In genomic region chr9:112379177-112380101, GRCh38 we compare ENCODE assay signal across 8 cellular contexts. TPM values are rescaled to one million over a fixed set of nuclear protein-coding genes. Genes with fewer than 3 reads are reported as not detected.
DNase-seq lines count a peak whose midpoint lies in the region; ATAC-seq and TF ChIP-seq lines count a peak whose summit lies in the region.

No MANE protein-coding gene starts in this region.

- peaks cover 8% of the 10 kb centered on the region for H3F3A ChIP-seq in SK-N-SH (replicated peaks; ENCODE audit: insufficient read depth)

- H4K20me1 ChIP-seq in SK-N-SH (ENCODE audit: insufficient read depth) (no peaks in the 10 kb centered on the region), osteoblast (ENCODE audit: insufficient read depth, low read length) (peaks cover 5% of the 10 kb centered on the region)

- H3K4me2 ChIP-seq in SK-N-SH (peak overlapping the region; percentile 95), osteoblast (ENCODE audit: insufficient read depth, low read length) (peak overlapping the region; percentile 87)

- H3K4me1 Mint-ChIP-seq in activated naive CD8-positive, alpha-beta T cell (ENCODE audit: low read depth), result peaks cover 46% of the 10 kb centered on the region
- H3K4me1 Mint-ChIP-seq in glutamatergic neuron (ENCODE audit: low read depth, unreplicated experiment), result peaks cover 3% of the 10 kb centered on the region

- ATAC-seq in HG02610 (IDR thresholded peaks at IDR 0.05; ENCODE audit: unreplicated experiment) (peak; percentile 78), thoracic aorta (ENCODE audit: insufficient number of reproducible peaks, low FRiP score, low read depth) (peak; percentile 93)

- H3K27ac Mint-ChIP-seq in activated naive CD8-positive, alpha-beta T cell, result peak overlapping the region; percentile 99
- H3K27ac Mint-ChIP-seq in glutamatergic neuron (ENCODE audit: unreplicated experiment), result peak overlapping the region; percentile 96

- DNase-seq in GM10248 (ENCODE audit: extremely low spot score), result peak; percentile 97
- peak; percentile 98 for DNase-seq in NCI-H1092 (lab: John Stamatoyannopoulos, UW)
- DNase-seq in SK-N-SH, result peak; percentile 98
- peak; percentile 100 for DNase-seq in glutamatergic neuron
- DNase-seq in osteoblast (ENCODE audit: insufficient read length, low spot score, missing footprints), result peak; percentile 96
- DNase-seq in thoracic aorta (ENCODE audit: low spot score), result peak; percentile 98

- peak overlapping the region; percentile 100 for H3K4me3 Mint-ChIP-seq in activated naive CD8-positive, alpha-beta T cell
- peak overlapping the region; percentile 94 for H3K4me3 Mint-ChIP-seq in glutamatergic neuron (ENCODE audit: unreplicated experiment)

- no peaks in the 10 kb centered on the region for H3K27me3 Mint-ChIP-seq in activated naive CD8-positive, alpha-beta T cell
- H3K27me3 Mint-ChIP-seq in glutamatergic neuron (ENCODE audit: unreplicated experiment), result no peaks in the 10 kb centered on the region

- H3K27ac ChIP-seq in SK-N-SH (ENCODE audit: low read depth in 2 of 2, low read length in 1 of 2) (peak overlapping the region; percentile 98), osteoblast (ENCODE audit: low read depth, low read length) (peak overlapping the region; percentile 88), thoracic aorta (peak overlapping the region; percentile 96)

- no peak for TF ChIP-seq CTCF in GM10248 (IDR thresholded peaks at IDR 0.05; ENCODE audit: control extremely low read depth, extremely low read depth, low read depth, missing control alignments)
- no peak for TF ChIP-seq CTCF in SK-N-SH (IDR thresholded peaks at IDR 0.05)
- no peak for TF ChIP-seq CTCF in glutamatergic neuron (IDR thresholded peaks at IDR 0.05; ENCODE audit: partially characterized antibody, unreplicated experiment)
- TF ChIP-seq CTCF in osteoblast (IDR thresholded peaks at IDR 0.05; ENCODE audit: extremely low read depth, low read depth, low read length), result no peak
- TF ChIP-seq CTCF in thoracic aorta (IDR thresholded peaks at IDR 0.05), result no peak

- H2AFZ ChIP-seq in SK-N-SH (ENCODE audit: low read depth), result peak overlapping the region; percentile 95
- peak overlapping the region; percentile 96 for H2AFZ ChIP-seq in osteoblast (ENCODE audit: low read length)

- H3K9me2 ChIP-seq in SK-N-SH, result no peaks in the 10 kb centered on the region

- no peaks in the 10 kb centered on the region for H3K9me3 Mint-ChIP-seq in activated naive CD8-positive, alpha-beta T cell (ENCODE audit: low read depth)
- peaks cover 5% of the 10 kb centered on the region for H3K9me3 Mint-ChIP-seq in glutamatergic neuron (ENCODE audit: unreplicated experiment)

- peaks cover 8% of the 10 kb centered on the region for H3K36me3 Mint-ChIP-seq in activated naive CD8-positive, alpha-beta T cell
- H3K36me3 Mint-ChIP-seq in glutamatergic neuron (ENCODE audit: unreplicated experiment), result no peaks in the 10 kb centered on the region

- H3K79me2 ChIP-seq in SK-N-SH (ENCODE audit: insufficient read depth) (peaks cover 53% of the 10 kb centered on the region), osteoblast (ENCODE audit: insufficient read depth, low read length) (peaks cover 48% of the 10 kb centered on the region)

- peak overlapping the region; percentile 93 for H3K9ac ChIP-seq in SK-N-SH

- H3K27me3 ChIP-seq in SK-N-SH (ENCODE audit: insufficient read depth), result no peaks in the 10 kb centered on the region
- H3K27me3 ChIP-seq in osteoblast (ENCODE audit: insufficient read depth, low read length), result no peaks in the 10 kb centered on the region
- H3K27me3 ChIP-seq in thoracic aorta (replicated peaks; ENCODE audit: insufficient read depth), result no peaks in the 10 kb centered on the region

- H3K36me3 ChIP-seq in SK-N-SH (replicated peaks in 1 of 2; ENCODE audit: control insufficient read depth in 1 of 2, insufficient read depth in 2 of 2, low read length in 1 of 2), result peaks cover 0 to 6% of the 10 kb centered on the region in 2 experiments
- H3K36me3 ChIP-seq in osteoblast (ENCODE audit: insufficient read depth, low read length), result no peaks in the 10 kb centered on the region
- no peaks in the 10 kb centered on the region for H3K36me3 ChIP-seq in thoracic aorta

- TF ChIP-seq RAD21 in SK-N-SH (IDR thresholded peaks at IDR 0.05; ENCODE audit: low read length), result peak; percentile 50

- no peaks in the 10 kb centered on the region for H3K9me3 ChIP-seq in SK-N-SH
- H3K9me3 ChIP-seq in osteoblast (ENCODE audit: low read depth, low read length), result no peaks in the 10 kb centered on the region
- no peaks in the 10 kb centered on the region for H3K9me3 ChIP-seq in thoracic aorta

- WGBS in SK-N-SH (ENCODE audit: low lambda C conversion rate), result under 1% methylated on average over 40 of the region's 57 CpGs

- peak in 1 of 2 experiments; percentile 7; a peak in 1 of 4 replicates for TF ChIP-seq EP300 in SK-N-SH (IDR thresholded peaks at IDR 0.05; ENCODE audit: borderline replicate concordance in 1 of 2, low read depth in 1 of 2, low read length in 1 of 2)

- H3K4me1 ChIP-seq in SK-N-SH (ENCODE audit: control insufficient read depth in 1 of 2, insufficient read depth in 2 of 2, low read depth in 1 of 2, low read length in 1 of 2) (peaks cover 3 to 12% of the 10 kb centered on the region in 2 experiments; a peak in 3 of 4 replicates), osteoblast (ENCODE audit: insufficient read depth, low read length) (peaks cover 24% of the 10 kb centered on the region), thoracic aorta (ENCODE audit: control insufficient read depth in 1 of 2, low read depth in 2 of 2) (peaks cover 41 to 53% of the 10 kb centered on the region in 2 donors)

- POLR2A ChIA-PET in GM10248 (lab: Yijun Ruan, JAX), result interaction anchor here (0.5 to 0.7 kb wide), 4 partner anchors 12 to 374 kb away, joined by 3 to 4 read pairs (median 4); no protein-coding TSS in a partner anchor
- POLR2A ChIA-PET in SK-N-SH (lab: Yijun Ruan, JAX), result interaction anchor here (0.7 to 1.4 kb wide), 7 partner anchors 13 to 633 kb away, joined by 3 to 7 read pairs (median 4); partner anchors contain the start of genes INIP, KIAA1958, PTBP3 and ZNF883

- CTCF ChIA-PET in GM10248 (lab: Yijun Ruan, JAX) (interaction anchor here (0.6 to 4.8 kb wide), 14 partner anchors 10 to 618 kb away, joined by 3 to 36 read pairs (median 4); partner anchors contain the start of gene PTBP3), SK-N-SH (lab: Yijun Ruan, JAX) (interaction anchor here (0.9 to 1.8 kb wide), 6 partner anchors 10 to 441 kb away, joined by 3 to 8 read pairs (median 5); partner anchors contain the start of gene PTBP3)

- H3K4me3 ChIP-seq in SK-N-SH (ENCODE audit: low read depth in 2 of 2, low read length in 1 of 2) (peak overlapping the region; percentile 73 to 94), osteoblast (ENCODE audit: insufficient read depth, low read length) (peak overlapping the region; percentile 73), thoracic aorta (peak overlapping the region; percentile 93)

TF ChIP-seq in SK-N-SH, 30 proteins besides CTCF, POLR2A, EP300 and RAD21 (continues in another document):
- 0 out of 2 replicates have a peak, but pooled peaks have one; percentile 39 for TF ChIP-seq MAX (IDR thresholded peaks at IDR 0.05; ENCODE audit: low read depth)
- peak; percentile 62; the same call in 1 of the 2 replicates for TF ChIP-seq SIN3A (IDR thresholded peaks at IDR 0.05; ENCODE audit: borderline replicate concordance, low read depth, low read length)
- TF ChIP-seq REST (IDR thresholded peaks at IDR 0.05; ENCODE audit: low read depth, low read length), result peak; percentile 55; the same call in 1 of the 2 replicates

RNA-seq across cellular contexts. Expression of gene HSDL2, which starts 0.5 kb away (rescaled TPM):
- polyA plus RNA-seq in SK-N-SH (2012; rRNA removed), result 14.4 and 22.9 TPM in 2 replicates
- 26.0 and 26.7 TPM in 2 replicates for polyA plus RNA-seq in SK-N-SH (2012; cell fraction: cytosol; rRNA removed)
- polyA plus RNA-seq in SK-N-SH (2012; cell fraction: nucleus; rRNA removed), result 7.3 and 13.8 TPM in 2 replicates
- 4.8 TPM for total RNA-seq in glutamatergic neuron (ENCODE audit: unreplicated experiment)
- 42.3 and 44.2 TPM in 2 replicates for total RNA-seq in osteoblast
- total RNA-seq in thoracic aorta, result 10 to 100 TPM; 31.7 to 36.3 TPM

RNA-seq across cellular contexts. Expression of gene PTBP3, which starts 46.0 kb away (rescaled TPM):
- polyA plus RNA-seq in SK-N-SH (2012; rRNA removed), result 6.1 and 7.5 TPM in 2 replicates
- 8.5 and 8.7 TPM in 2 replicates for polyA plus RNA-seq in SK-N-SH (2012; cell fraction: cytosol; rRNA removed)
- 11.6 and 33.9 TPM in 2 replicates for polyA plus RNA-seq in SK-N-SH (2012; cell fraction: nucleus; rRNA removed)
- 48.6 TPM for total RNA-seq in glutamatergic neuron (ENCODE audit: unreplicated experiment)
- 41.0 and 42.0 TPM in 2 replicates for total RNA-seq in osteoblast
- 10 to 100 TPM; 26.5 to 55.6 TPM for total RNA-seq in thoracic aorta

Comparison
In these comparisons a context has a peak if more than half of its experiments do, and no peak if none do; other contexts are left out.
1. Peak in every context shown above with its lines: DNase-seq, ATAC-seq, H3K4me3 ChIP-seq and H3K27ac ChIP-seq.